1 cellular context compared by ENCODE assay signal in the genomic region with DNA sequence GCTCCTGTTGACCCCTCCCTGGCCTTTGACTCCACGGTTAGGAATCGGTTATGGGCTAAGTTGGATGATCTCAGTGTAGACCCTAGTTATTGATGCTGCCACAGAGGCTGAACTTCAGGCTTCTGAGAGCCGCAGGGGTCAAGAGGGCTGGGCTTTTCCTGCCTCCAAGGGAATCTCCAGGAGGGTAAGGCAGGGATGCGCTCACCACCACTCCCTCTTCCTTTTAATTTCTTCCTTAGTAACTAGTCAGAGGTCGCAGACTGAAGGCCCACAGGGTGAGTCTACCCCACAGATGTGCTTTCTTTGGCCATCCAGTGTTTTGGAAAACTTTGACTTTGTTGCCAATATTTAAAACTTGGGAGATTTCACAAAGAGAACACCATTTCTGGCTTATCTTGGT.
TF ChIP-seq lines count a peak whose summit lies in the region.

No MANE protein-coding gene starts in this region.

TF ChIP-seq in H1, 55 proteins besides CTCF, POLR2A, EP300 and RAD21:
- TF ChIP-seq CREB1 (IDR thresholded peaks at IDR 0.05) (no peak), GTF2F1 (IDR thresholded peaks at IDR 0.05; ENCODE audit: borderline replicate concordance, low read depth, low read length) (no peak)
